ENCODE assay signal across 16 cellular contexts in the genomic region with DNA sequence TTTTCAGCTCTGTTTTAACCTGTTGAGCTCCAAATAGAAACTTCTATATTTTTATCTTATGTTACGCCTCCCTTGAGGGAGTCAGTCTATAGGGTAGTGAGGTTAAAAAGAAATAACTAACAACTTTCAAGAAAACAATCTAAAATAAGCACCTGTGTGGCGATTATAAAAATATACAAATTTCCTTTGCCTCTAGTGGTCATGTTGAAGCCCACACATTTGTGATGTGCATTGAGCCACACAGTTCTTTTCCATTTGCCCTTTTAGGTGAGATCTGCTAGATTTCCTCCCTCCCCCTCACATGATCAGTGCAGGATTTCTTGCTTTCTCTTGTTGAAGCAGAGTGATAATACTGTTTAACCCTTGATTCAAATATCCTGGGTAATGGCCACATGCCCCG.
DNase-seq lines count a peak whose midpoint lies in the region; ATAC-seq and TF ChIP-seq lines count a peak whose summit lies in the region.
"Had no signal": no experiment of that assay in that cellular context is flagged by ENCODE, and none has a peak within 500 bp of the region (broad histone marks: within the 10 kb centered on the region; RNA-seq: fewer than 3 reads in every experiment).

No MANE protein-coding gene starts in this region.

- no peaks in the 10 kb centered on the region for H3K9me3 Mint-ChIP-seq in activated naive CD8-positive, alpha-beta T cell treated with anti-CD3 and anti-CD28 coated beads, Interleukin-2, amount 50 U/mL, for 24 hours
- H3K9me3 Mint-ChIP-seq in activated naive CD8-positive, alpha-beta T cell treated with anti-CD3 and anti-CD28 coated beads for 36 hours, result peaks cover 1% of the 10 kb centered on the region
- H3K9me3 Mint-ChIP-seq in endodermal cell, result peaks cover 7% of the 10 kb centered on the region

- H3K36me3 ChIP-seq in Loucy (ENCODE audit: insufficient read depth, low read length) (no peaks in the 10 kb centered on the region), endodermal cell (ENCODE audit: control insufficient read depth, insufficient read depth, low read length) (no peaks in the 10 kb centered on the region)
- H3K36me3 ChIP-seq: HAP-1 had no signal

- TF ChIP-seq CTCF in Loucy (conservative IDR thresholded peaks at IDR 0.05; ENCODE audit: low read length) (peak; percentile 35), endodermal cell (conservative IDR thresholded peaks at IDR 0.05) (peak; percentile 38)

- no peak overlapping the region for H3K27ac ChIP-seq in endodermal cell (ENCODE audit: low read depth, low read length)
- H3K27ac ChIP-seq: HL-60 had no signal

- ATAC-seq in activated naive CD8-positive, alpha-beta T cell treated with anti-CD3 and anti-CD28 coated beads, Interleukin-2, amount 50 U/mL, for 24 hours, result peak; percentile 53
- ATAC-seq in HG03045 (IDR thresholded peaks at IDR 0.05; ENCODE audit: unreplicated experiment) (no peak), HG02588 (IDR thresholded peaks at IDR 0.05; ENCODE audit: unreplicated experiment) (no peak), HG03342 (IDR thresholded peaks at IDR 0.05; ENCODE audit: unreplicated experiment) (no peak)
- ATAC-seq: SK-N-SH treated with all-trans-retinoic acid at 6 μM for 48 hours had no signal

- H3K4me3 ChIP-seq in Loucy (ENCODE audit: low read length, poor library complexity, severe bottlenecking), result no peak overlapping the region
- H3K4me3 ChIP-seq in endodermal cell (ENCODE audit: low read length), result no peak overlapping the region
- H3K4me3 ChIP-seq: HAP-1 had no signal

- no peaks in the 10 kb centered on the region for H3K9me3 ChIP-seq in Loucy (ENCODE audit: insufficient read depth, low read depth, low read length)
- H3K9me3 ChIP-seq in endodermal cell (ENCODE audit: control insufficient read depth, low read length), result peaks cover 5% of the 10 kb centered on the region
- H3K9me3 ChIP-seq: Caco-2, HAP-1 had no signal

- no peaks in the 10 kb centered on the region for H4K20me1 ChIP-seq in Loucy (ENCODE audit: insufficient read depth, low read length, poor library complexity, severe bottlenecking)

- H2AFZ ChIP-seq in Loucy (ENCODE audit: low read length), result no peak overlapping the region

- no peaks in the 10 kb centered on the region for H3F3A ChIP-seq in Loucy (ENCODE audit: low read depth)

- H3K4me1 Mint-ChIP-seq in activated naive CD8-positive, alpha-beta T cell treated with anti-CD3 and anti-CD28 coated beads, Interleukin-2, amount 50 U/mL, for 24 hours, result peaks cover 16% of the 10 kb centered on the region
- H3K4me1 Mint-ChIP-seq in activated naive CD8-positive, alpha-beta T cell treated with anti-CD3 and anti-CD28 coated beads for 36 hours, result peaks cover 10% of the 10 kb centered on the region
- H3K4me1 Mint-ChIP-seq in endodermal cell, result peaks cover 32% of the 10 kb centered on the region

- H3K9ac ChIP-seq in Loucy (ENCODE audit: low read depth, low read length, poor library complexity, severe bottlenecking) (no peak overlapping the region), endodermal cell (ENCODE audit: extremely low read depth, low read length, poor library complexity, severe bottlenecking) (no peak overlapping the region)

- H3K4me2 ChIP-seq in Loucy (ENCODE audit: low read depth, low read length, poor library complexity, severe bottlenecking), result no peak overlapping the region

- 99 to 100% methylated on average over 2 to 3 of the region's 3 CpGs for WGBS in endodermal cell (ENCODE audit: insufficient coverage in 1 of 2, insufficient read length in 1 of 2), 2 experiments

- no peaks in the 10 kb centered on the region for H3K27me3 ChIP-seq in Loucy (ENCODE audit: insufficient read depth, low read length, poor library complexity, severe bottlenecking)
- no peaks in the 10 kb centered on the region for H3K27me3 ChIP-seq in endodermal cell (ENCODE audit: control insufficient read depth, insufficient read depth, low read length, poor library complexity, severe bottlenecking)

- H3K27me3 Mint-ChIP-seq in activated naive CD8-positive, alpha-beta T cell treated with anti-CD3 and anti-CD28 coated beads, Interleukin-2, amount 50 U/mL, for 24 hours, result peaks cover 3% of the 10 kb centered on the region
- no peaks in the 10 kb centered on the region for H3K27me3 Mint-ChIP-seq in activated naive CD8-positive, alpha-beta T cell treated with anti-CD3 and anti-CD28 coated beads for 36 hours
- no peaks in the 10 kb centered on the region for H3K27me3 Mint-ChIP-seq in endodermal cell (ENCODE audit: insufficient read depth)

- H3K4me1 ChIP-seq in Loucy (ENCODE audit: insufficient read depth, low read length, poor library complexity, severe bottlenecking) (peaks cover 49% of the 10 kb centered on the region), endodermal cell (ENCODE audit: control insufficient read depth, insufficient read depth, low read length) (peaks cover 9% of the 10 kb centered on the region)
- H3K4me1 ChIP-seq: HAP-1 had no signal

- H3K36me3 Mint-ChIP-seq in activated naive CD8-positive, alpha-beta T cell treated with anti-CD3 and anti-CD28 coated beads, Interleukin-2, amount 50 U/mL, for 24 hours (ENCODE audit: low read depth), result no peaks in the 10 kb centered on the region
- no peaks in the 10 kb centered on the region for H3K36me3 Mint-ChIP-seq in activated naive CD8-positive, alpha-beta T cell treated with anti-CD3 and anti-CD28 coated beads for 36 hours
- H3K36me3 Mint-ChIP-seq in endodermal cell (ENCODE audit: low read depth), result no peaks in the 10 kb centered on the region

- no peaks in the 10 kb centered on the region for H3K79me2 ChIP-seq in Loucy (ENCODE audit: insufficient read depth, low read length)

- H3K27ac Mint-ChIP-seq in activated naive CD8-positive, alpha-beta T cell treated with anti-CD3 and anti-CD28 coated beads, Interleukin-2, amount 50 U/mL, for 24 hours, result no peak overlapping the region
- H3K27ac Mint-ChIP-seq in activated naive CD8-positive, alpha-beta T cell treated with anti-CD3 and anti-CD28 coated beads for 36 hours, result no peak overlapping the region
- no peak overlapping the region for H3K27ac Mint-ChIP-seq in endodermal cell

- no peaks in the 10 kb centered on the region for H3K9me2 ChIP-seq in Loucy (replicated peaks; ENCODE audit: low read depth, low read length)

- DNase-seq in activated naive CD8-positive, alpha-beta T cell treated with anti-CD3 and anti-CD28 coated beads, Interleukin-2, amount 50 U/mL, for 24 hours, result no peak
- DNase-seq in activated naive CD8-positive, alpha-beta T cell treated with anti-CD3 and anti-CD28 coated beads for 36 hours, result no peak
- DNase-seq in endodermal cell, result no peak
- DNase-seq in globus pallidus (ENCODE audit: low spot score), result no peak
- DNase-seq: Caco-2, NCI-H1092, NCI-H2107, NCI-H69, SHP77 had no signal

- no peak overlapping the region for H3K4me3 Mint-ChIP-seq in activated naive CD8-positive, alpha-beta T cell treated with anti-CD3 and anti-CD28 coated beads, Interleukin-2, amount 50 U/mL, for 24 hours
- no peak overlapping the region for H3K4me3 Mint-ChIP-seq in activated naive CD8-positive, alpha-beta T cell treated with anti-CD3 and anti-CD28 coated beads for 36 hours
- no peak overlapping the region for H3K4me3 Mint-ChIP-seq in endodermal cell
